7 cellular contexts compared by ENCODE assay signal in the genomic region with DNA sequence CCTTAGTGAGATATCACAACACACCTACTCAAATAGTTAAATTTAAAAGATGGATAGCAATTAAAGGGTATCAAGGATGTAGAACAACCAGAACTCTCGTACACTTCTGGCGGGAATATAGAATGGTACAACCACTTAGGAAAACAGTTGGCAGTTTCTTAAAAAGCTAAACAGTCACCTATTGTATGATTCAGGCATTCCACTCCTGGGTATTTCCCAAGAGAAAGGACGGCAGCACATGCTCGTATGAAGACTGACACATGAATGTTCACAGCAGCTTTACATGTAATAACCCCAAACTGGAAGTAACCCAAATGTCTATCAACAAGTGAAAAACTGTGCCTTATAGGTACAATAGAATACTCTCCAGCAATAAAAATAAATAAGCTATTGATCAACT.
"Had no signal": no experiment of that assay in that cellular context is flagged by ENCODE, and none has a peak within 500 bp of the region (broad histone marks: within the 10 kb centered on the region; RNA-seq: fewer than 3 reads in every experiment).

No MANE protein-coding gene starts in this region.

- DNase-seq: H9, HCEC 1CT, IMR-90 had no signal

- ATAC-seq: GM23338 had no signal

- FAIRE-seq: H1, H54, HTR-8/SVneo had no signal

- H3K4me3 ChIP-seq: GM23338 had no signal
